ENCODE assay signal across 8 cellular contexts in genomic region chr19:8413593-8413923, GRCh38. TPM values are rescaled to one million over a fixed set of nuclear protein-coding genes. Genes with fewer than 3 reads are reported as not detected.
A peak's percentile ranks its signal among the peaks of the same experiment; 100 is the strongest.
DNase-seq lines count a peak whose midpoint lies in the region; ATAC-seq and TF ChIP-seq lines count a peak whose summit lies in the region.

No MANE protein-coding gene starts in this region.

- H3K4ac ChIP-seq in IMR-90 (ENCODE audit: low read depth, low read length) = peak overlapping the region; percentile 35

- H3K79me1 ChIP-seq in IMR-90 (ENCODE audit: low read depth in 1 of 2, low read length in 2 of 2) = peaks cover 0 to 7% of the 10 kb centered on the region in 2 experiments; a peak in 2 of 4 replicates

- TF ChIP-seq RAD21 in IMR-90 (IDR thresholded peaks at IDR 0.05; ENCODE audit: low read length) = no peak

- peak overlapping the region; percentile 14; the same call in 1 of the 2 replicates for H4K91ac ChIP-seq in IMR-90 (ENCODE audit: insufficient read depth, low read depth, low read length)

- no peak overlapping the region for H2BK5ac ChIP-seq in IMR-90 (ENCODE audit: low read depth, low read length, poor library complexity, severe bottlenecking)

- no peaks in the 10 kb centered on the region for H3K4me1 Mint-ChIP-seq in central memory CD8-positive, alpha-beta T cell
- peaks cover 0 to 17% (median 13%) of the 10 kb centered on the region in 7 donors for H3K4me1 Mint-ChIP-seq in naive thymus-derived CD4-positive, alpha-beta T cell

- peak overlapping the region; percentile 54 for H3K4me3 Mint-ChIP-seq in central memory CD8-positive, alpha-beta T cell
- H3K4me3 Mint-ChIP-seq in naive thymus-derived CD4-positive, alpha-beta T cell = peak overlapping the region; percentile 43 to 85 (median 70)

- 0 out of 2 replicates have a peak, but pooled peaks cover 3% of the 10 kb centered on the region for H3K9me1 ChIP-seq in IMR-90 (ENCODE audit: insufficient read depth, low read length)

- H2AFZ ChIP-seq in IMR-90 (replicated peaks; ENCODE audit: low read length, poor library complexity) = peak overlapping the region; percentile 94

- H3K4me2 ChIP-seq in IMR-90 (ENCODE audit: low read depth, low read length) = peak overlapping the region; percentile 99

- no peak overlapping the region for H2BK120ac ChIP-seq in IMR-90 (ENCODE audit: low read depth, low read length)

- H4K5ac ChIP-seq in IMR-90 (ENCODE audit: low read depth, low read length) = peak overlapping the region; percentile 36; the same call in 1 of the 2 replicates

- no peak overlapping the region for H2BK20ac ChIP-seq in IMR-90 (ENCODE audit: low read depth, low read length)

- TF ChIP-seq CTCF in AG10803 (conservative IDR thresholded peaks at IDR 0.05; ENCODE audit: low read length) (no peak), IMR-90 (conservative IDR thresholded peaks at IDR 0.05; ENCODE audit: low read depth, low read length) (no peak)

- peak overlapping the region; percentile 55 to 59; a peak in 2 of 4 replicates for H4K8ac ChIP-seq in IMR-90 (ENCODE audit: low read depth in 2 of 2, low read length in 2 of 2)

- 71% methylated on average over 1 of the region's 7 CpGs; no CpG with 5 or more reads in 1 of the 2 experiments for WGBS in IMR-90 (ENCODE audit: extremely low coverage in 2 of 2, insufficient read length in 1 of 2), 2 experiments

- no peak overlapping the region; the same call in 1 of the 2 replicates for H3K27ac ChIP-seq in IMR-90 (ENCODE audit: insufficient read depth, low read length)
- peak overlapping the region; percentile 76 for H3K27ac ChIP-seq in naive thymus-derived CD4-positive, alpha-beta T cell (ENCODE audit: low read depth, low read length)

- no peak for DNase-seq in AG10803 (ENCODE audit: low read depth)
- DNase-seq in IMR-90 = no peak
- no peak for DNase-seq in central memory CD8-positive, alpha-beta T cell (ENCODE audit: low spot score in 2 of 2)
- no peak for DNase-seq in naive thymus-derived CD4-positive, alpha-beta T cell
- no peak for DNase-seq in NCI-H524 (lab: John Stamatoyannopoulos, UW)
- DNase-seq in NCI-H510A (lab: John Stamatoyannopoulos, UW) = no peak
- no peak for DNase-seq in posterior cingulate gyrus
- DNase-seq in H4 (ENCODE audit: low spot score) = no peak

- no peak for ATAC-seq in IMR-90 (ENCODE audit: low read depth)
- ATAC-seq in central memory CD8-positive, alpha-beta T cell (replicated peaks; ENCODE audit: extremely low read depth, poor library complexity, severe bottlenecking) = no peak
- ATAC-seq in naive thymus-derived CD4-positive, alpha-beta T cell = no peak

- peak overlapping the region; percentile 52 for H3K14ac ChIP-seq in IMR-90 (replicated peaks; ENCODE audit: low read depth, low read length)

- peaks cover 4% of the 10 kb centered on the region for H3K4me1 ChIP-seq in IMR-90 (ENCODE audit: control insufficient read depth, insufficient read depth, low read length)
- peaks cover 0 to 6% of the 10 kb centered on the region in 2 donors for H3K4me1 ChIP-seq in naive thymus-derived CD4-positive, alpha-beta T cell (ENCODE audit: control insufficient read depth in 2 of 2, insufficient read depth in 2 of 2, low read length in 2 of 2)

- peak overlapping the region; percentile 56; the same call in 1 of the 2 replicates for H2AK5ac ChIP-seq in IMR-90 (ENCODE audit: low read depth, low read length)

- no peak for TF ChIP-seq POLR2A in IMR-90 (IDR thresholded peaks at IDR 0.05; ENCODE audit: low read depth, low read length)

- H3K36me3 Mint-ChIP-seq in central memory CD8-positive, alpha-beta T cell (ENCODE audit: insufficient read depth) = peaks cover 8% of the 10 kb centered on the region
- H3K36me3 Mint-ChIP-seq in naive thymus-derived CD4-positive, alpha-beta T cell = peaks cover 0 to 4% (median 0%) of the 10 kb centered on the region in 5 donors

- H2BK15ac ChIP-seq in IMR-90 (ENCODE audit: low read depth, low read length) = 0 out of 3 replicates have a peak overlapping the region, but pooled peaks have one; percentile 7

- no peaks in the 10 kb centered on the region for H3K9me3 ChIP-seq in IMR-90 (ENCODE audit: control insufficient read depth, insufficient read depth, low read length)
- no peaks in the 10 kb centered on the region for H3K9me3 ChIP-seq in naive thymus-derived CD4-positive, alpha-beta T cell (ENCODE audit: control insufficient read depth in 2 of 3, low read length in 3 of 3)

- no peak overlapping the region for H3K18ac ChIP-seq in IMR-90 (ENCODE audit: low read depth, low read length)

- CTCF ChIA-PET in IMR-90 (lab: Yijun Ruan, JAX) = interaction anchor here (0.6 to 1.4 kb wide), 10 partner anchors 11 to 167 kb away, joined by 3 to 4 read pairs (median 3); no protein-coding TSS in a partner anchor
- CTCF ChIA-PET in naive thymus-derived CD4-positive, alpha-beta T cell (lab: Charles Lee) = interaction anchor here (0.6 to 4.6 kb wide), 14 partner anchors 15 to 228 kb away, joined by 3 to 30 read pairs (median 4); partner anchors contain the start of genes HNRNPM, NFILZ and ZNF414

- intact Hi-C loops in IMR-90 (cut with micrococcal nuclease) = loop anchor here (5.0 kb wide), 3 partner anchors 34 to 164 kb away; partner anchors contain the start of gene MYO1F
- intact Hi-C loops in naive thymus-derived CD4-positive, alpha-beta T cell (cut with micrococcal nuclease) = loop anchor here (1.0 to 5.0 kb wide), 8 partner anchors 23 to 229 kb away; partner anchors contain the start of genes HNRNPM (in 2 of the 2), RAB11B (in 2 of the 2) and KANK3 (in 1 of the 2)
- intact Hi-C loops in posterior cingulate gyrus (cut with DNase I) = loop anchor here (5.0 kb wide), 1 partner anchor 94 kb away; no protein-coding TSS in a partner anchor

- H2AK9ac ChIP-seq in IMR-90 (replicated peaks; ENCODE audit: low read depth, low read length, poor library complexity) = peak overlapping the region; percentile 91

- in situ Hi-C loops in IMR-90 (cut with MboI; ENCODE audit: low sequenced_read_pairs) = no loop called here

- H3K9ac ChIP-seq in IMR-90 (ENCODE audit: low read depth, low read length) = peak overlapping the region; percentile 55; the same call in 1 of the 2 replicates

- H3K27me3 ChIP-seq in IMR-90 (ENCODE audit: control insufficient read depth, insufficient read depth, low read length) = no peaks in the 10 kb centered on the region
- no peaks in the 10 kb centered on the region for H3K27me3 ChIP-seq in naive thymus-derived CD4-positive, alpha-beta T cell (ENCODE audit: control insufficient read depth in 2 of 2, insufficient read depth in 2 of 2, low read length in 2 of 2)

- H3K36me3 ChIP-seq in IMR-90 (ENCODE audit: control insufficient read depth, insufficient read depth, low read length) = no peaks in the 10 kb centered on the region
- no peaks in the 10 kb centered on the region for H3K36me3 ChIP-seq in naive thymus-derived CD4-positive, alpha-beta T cell (ENCODE audit: control insufficient read depth in 2 of 3, insufficient read depth in 3 of 3, low read length in 3 of 3)

- POLR2A ChIA-PET in IMR-90 (lab: Charles Lee; ENCODE audit: unreplicated experiment) = interaction anchor here (0.6 to 0.7 kb wide), 2 partner anchors 12 to 31 kb away, joined by 3 to 8 read pairs; no protein-coding TSS in a partner anchor
- POLR2A ChIA-PET in naive thymus-derived CD4-positive, alpha-beta T cell (lab: Charles Lee) = interaction anchor here (0.6 to 4.7 kb wide), 10 partner anchors 15 to 954 kb away, joined by 3 to 32 read pairs (median 4); partner anchors contain the start of genes HNRNPM, RAB11B and ZNF414

- H3K4me3 ChIP-seq in AG10803 (ENCODE audit: low read length) = peak overlapping the region; percentile 71
- H3K4me3 ChIP-seq in IMR-90 (ENCODE audit: insufficient read depth, low read depth, low read length) = peak overlapping the region; percentile 67
- peak overlapping the region; percentile 72 for H3K4me3 ChIP-seq in naive thymus-derived CD4-positive, alpha-beta T cell (ENCODE audit: low read length)

- dilution Hi-C loops in IMR-90 (cut with HindIII; ENCODE audit: low sequenced_read_pairs, unreplicated experiment) = no loop called here

- no peaks in the 10 kb centered on the region for H4K20me1 ChIP-seq in IMR-90 (ENCODE audit: insufficient read depth, low read length)

- no peak overlapping the region for H3K56ac ChIP-seq in IMR-90 (ENCODE audit: extremely low read depth, insufficient read depth, low read length)

- H3K9me3 Mint-ChIP-seq in central memory CD8-positive, alpha-beta T cell = no peaks in the 10 kb centered on the region
- no peaks in the 10 kb centered on the region for H3K9me3 Mint-ChIP-seq in naive thymus-derived CD4-positive, alpha-beta T cell

- H3K23ac ChIP-seq in IMR-90 (ENCODE audit: low read depth, low read length) = peak overlapping the region; percentile 80; the same call in 1 of the 2 replicates

- no TSS peak for BruUV-seq in IMR-90 (replicated peaks; lab: Mats Ljungman, UMichigan)

- no peak overlapping the region for H3K27ac Mint-ChIP-seq in central memory CD8-positive, alpha-beta T cell (ENCODE audit: low read depth)
- H3K27ac Mint-ChIP-seq in naive thymus-derived CD4-positive, alpha-beta T cell = peak overlapping the region in 2 of 9 donors; percentile 11 to 84

- H3K27me3 Mint-ChIP-seq in central memory CD8-positive, alpha-beta T cell = no peaks in the 10 kb centered on the region
- no peaks in the 10 kb centered on the region for H3K27me3 Mint-ChIP-seq in naive thymus-derived CD4-positive, alpha-beta T cell

RNA-seq across cellular contexts. Expression of gene MARCHF2, which starts 0.5 kb away (rescaled TPM):
- 48.6 and 58.8 TPM in 2 replicates for total RNA-seq in IMR-90 (2012; rRNA removed)
- 33.8 and 39.1 TPM in 2 replicates for polyA plus RNA-seq in IMR-90 (2012; rRNA removed)
- polyA plus RNA-seq in IMR-90 (2012; cell fraction: cytosol; rRNA removed) = 13.0 and 59.2 TPM in 2 replicates
- polyA plus RNA-seq in IMR-90 (2012; cell fraction: nucleus; rRNA removed; ENCODE audit: low replicate concordance) = 29.7 and 55.1 TPM in 2 replicates
- 10 to 100 TPM; 18.0 to 42.1 (median 23.4) TPM for total RNA-seq in naive thymus-derived CD4-positive, alpha-beta T cell
- polyA plus RNA-seq in naive thymus-derived CD4-positive, alpha-beta T cell = 10 to 100 TPM; 23.2 to 41.4 TPM
- 28.0 and 30.6 TPM in 2 replicates for total RNA-seq in H4 (2014; rRNA removed; shearing (Covaris generic))

RNA-seq across cellular contexts. Expression of gene RAB11B, which starts 23.4 kb away (rescaled TPM):
- total RNA-seq in IMR-90 (2012; rRNA removed) = 8.2 and 12.2 TPM in 2 replicates
- polyA plus RNA-seq in IMR-90 (2012; rRNA removed) = 117 and 120 TPM in 2 replicates
- 49.1 and 143 TPM in 2 replicates for polyA plus RNA-seq in IMR-90 (2012; cell fraction: cytosol; rRNA removed)
- 189 and 288 TPM in 2 replicates for polyA plus RNA-seq in IMR-90 (2012; cell fraction: nucleus; rRNA removed; ENCODE audit: low replicate concordance)
- total RNA-seq in naive thymus-derived CD4-positive, alpha-beta T cell = 100 to 1,000 TPM in 3 of 5 experiments, 10 to 100 TPM in 2; 77.4 to 113 (median 103) TPM
- polyA plus RNA-seq in naive thymus-derived CD4-positive, alpha-beta T cell = 10 to 100 TPM; 53.1 to 63.8 TPM
- 9.9 and 11.8 TPM in 2 replicates for total RNA-seq in H4 (2014; rRNA removed; shearing (Covaris generic))

RNA-seq across cellular contexts. Expression of gene HNRNPM, which starts 31.2 kb away (rescaled TPM):
- total RNA-seq in IMR-90 (2012; rRNA removed) = 75.6 and 90.5 TPM in 2 replicates
- 197 and 249 TPM in 2 replicates for polyA plus RNA-seq in IMR-90 (2012; rRNA removed)
- polyA plus RNA-seq in IMR-90 (2012; cell fraction: cytosol; rRNA removed) = 223 and 344 TPM in 2 replicates
- 124 and 380 TPM in 2 replicates for polyA plus RNA-seq in IMR-90 (2012; cell fraction: nucleus; rRNA removed; ENCODE audit: low replicate concordance)
- total RNA-seq in naive thymus-derived CD4-positive, alpha-beta T cell = 100 to 1,000 TPM; 175 to 280 (median 272) TPM
- polyA plus RNA-seq in naive thymus-derived CD4-positive, alpha-beta T cell = 100 to 1,000 TPM; 210 to 378 TPM
- total RNA-seq in H4 (2014; rRNA removed; shearing (Covaris generic)) = 60.8 and 75.1 TPM in 2 replicates

RNA-seq across cellular contexts. Expression of gene ANGPTL4, which starts 49.6 kb away (rescaled TPM):
- 1.4 and 1.9 TPM in 2 replicates for total RNA-seq in IMR-90 (2012; rRNA removed)
- 19.1 and 21.5 TPM in 2 replicates for polyA plus RNA-seq in IMR-90 (2012; rRNA removed)
- polyA plus RNA-seq in IMR-90 (2012; cell fraction: cytosol; rRNA removed) = 14.3 and 20.8 TPM in 2 replicates
- polyA plus RNA-seq in IMR-90 (2012; cell fraction: nucleus; rRNA removed; ENCODE audit: low replicate concordance) = 31.8 and 52.0 TPM in 2 replicates
- total RNA-seq in naive thymus-derived CD4-positive, alpha-beta T cell = 1 to 10 TPM in 1 of 5 experiments, not detected in 4; 1.1 TPM
- not detected for polyA plus RNA-seq in naive thymus-derived CD4-positive, alpha-beta T cell
- 0.19 TPM in 1 of 2 replicates, not detected in the other for total RNA-seq in H4 (2014; rRNA removed; shearing (Covaris generic))
